ENCODE assay signal across 11 cellular contexts in genomic region chr1:240122639-240123604, GRCh38. TPM values are rescaled to one million over a fixed set of nuclear protein-coding genes. Genes with fewer than 3 reads are reported as not detected.
DNase-seq lines count a peak whose midpoint lies in the region; ATAC-seq and TF ChIP-seq lines count a peak whose summit lies in the region.
"Had no signal": no experiment of that assay in that cellular context is flagged by ENCODE, and none has a peak within 500 bp of the region (broad histone marks: within the 10 kb centered on the region; RNA-seq: fewer than 3 reads in every experiment).

No MANE protein-coding gene starts in this region.

- in situ Hi-C loops in KBM-7 (cut with MboI; ENCODE audit: low pct_unique_long_range_greater_than_20kb, low sequenced_read_pairs): no loop called here

- H4K20me1 ChIP-seq in neural cell (ENCODE audit: insufficient read depth): no peaks in the 10 kb centered on the region

- H3K4me2 ChIP-seq in neural cell (ENCODE audit: low read length): no peak overlapping the region

- H3K36me3 ChIP-seq in neural cell (ENCODE audit: insufficient read depth, low read length): no peaks in the 10 kb centered on the region
- H3K36me3 ChIP-seq: cardiac muscle cell, left ventricle myocardium inferior had no signal

- DNase-seq in DMS53 treated with DMSO at 0.1 percent for 48 hours (lab: John Stamatoyannopoulos, UW; ENCODE audit: unreplicated experiment) (peak; percentile 92), NCI-H2107 (lab: John Stamatoyannopoulos, UW) (peak; percentile 78), ecto neural progenitor cell (ENCODE audit: low spot score) (peak; percentile 47), GF-D8 (lab: John Stamatoyannopoulos, UW) (no peak), NCI-H226 (no peak), KBM-7 (no peak)
- DNase-seq: left ventricle myocardium inferior had no signal

- peak overlapping the region; percentile 56 for H3K27ac ChIP-seq in neural cell (ENCODE audit: low read length)
- H3K27ac ChIP-seq: C4-2B, cardiac muscle cell, left ventricle myocardium inferior had no signal

- no peaks in the 10 kb centered on the region for H3K27me3 ChIP-seq in neural cell (ENCODE audit: insufficient read depth, low read depth, low read length)
- H3K27me3 ChIP-seq: cardiac muscle cell had no signal

- H3F3A ChIP-seq in neural cell (ENCODE audit: insufficient read depth, low read length, poor library complexity, severe bottlenecking): no peaks in the 10 kb centered on the region

- no peaks in the 10 kb centered on the region for H3K9me2 ChIP-seq in neural cell (ENCODE audit: insufficient read depth, low read length)

- H3K9me3 ChIP-seq in neural cell (ENCODE audit: low read length): no peaks in the 10 kb centered on the region
- H3K9me3 ChIP-seq: left ventricle myocardium inferior had no signal

- no peak overlapping the region for H3K9ac ChIP-seq in neural cell (ENCODE audit: low read length)

- H3K4me3 ChIP-seq in neural cell (ENCODE audit: low read length): peak overlapping the region; percentile 33
- H3K4me3 ChIP-seq: cardiac muscle cell, left ventricle myocardium inferior had no signal

- no peak overlapping the region for H2AFZ ChIP-seq in neural cell (ENCODE audit: low read depth, low read length)

- no peak for TF ChIP-seq CTCF in neural cell (IDR thresholded peaks at IDR 0.05; ENCODE audit: poor library complexity, severe bottlenecking)

- TF ChIP-seq RAD21 in neural cell (conservative IDR thresholded peaks at IDR 0.05): no peak

- no peak for ATAC-seq in HG03196 (IDR thresholded peaks at IDR 0.05; ENCODE audit: unreplicated experiment)

- H3K79me2 ChIP-seq in neural cell (replicated peaks; ENCODE audit: insufficient read depth, low read length): no peaks in the 10 kb centered on the region

- TF ChIP-seq EP300 in neural cell (conservative IDR thresholded peaks at IDR 0.05; ENCODE audit: poor library complexity, severe bottlenecking): peak; percentile 68

TF ChIP-seq in neural cell, 6 proteins besides CTCF, POLR2A, EP300 and RAD21:
- TF ChIP-seq TAF1 (IDR thresholded peaks at IDR 0.05; ENCODE audit: low read depth): no peak
- TF ChIP-seq MXI1 (conservative IDR thresholded peaks at IDR 0.05; ENCODE audit: poor library complexity, severe bottlenecking): no peak
- TF ChIP-seq REST (IDR thresholded peaks at IDR 0.05; ENCODE audit: borderline replicate concordance): no peak
- no peak for TF ChIP-seq EZH2 (IDR thresholded peaks at IDR 0.05; ENCODE audit: borderline replicate concordance, insufficient read depth, low read length, poor library complexity, severe bottlenecking)
- TF ChIP-seq POLR2AphosphoS5 (IDR thresholded peaks at IDR 0.05): peak; percentile 72
- TF ChIP-seq SMC3 (conservative IDR thresholded peaks at IDR 0.05; ENCODE audit: poor library complexity): no peak
TF ChIP-seq in neural cell: peak in this region for 1.

RNA-seq across cellular contexts. Expression of gene FMN2, which starts 31.2 kb away (rescaled TPM):
- 23.9 and 24.8 TPM in 2 replicates for polyA plus RNA-seq in neural cell
- polyA minus RNA-seq in neural cell: 22.4 and 27.9 TPM in 2 replicates

Comparison
In these comparisons a context has a peak if more than half of its experiments do, and no peak if none do; other contexts are left out.
1. DNase-seq: peak in DMS53 treated with DMSO at 0.1 percent for 48 hours (single experiment), NCI-H2107 (single experiment) and ecto neural progenitor cell (single experiment); none in GF-D8 (single experiment), NCI-H226 (single experiment) and KBM-7 (single experiment).